9 cellular contexts compared by ENCODE assay signal in genomic region chr10:78552261-78552811, GRCh38.
A peak's percentile ranks its signal among the peaks of the same experiment; 100 is the strongest.
DNase-seq lines count a peak whose midpoint lies in the region; ATAC-seq, FAIRE-seq and TF ChIP-seq lines count a peak whose summit lies in the region.
"Had no signal": no experiment of that assay in that cellular context is flagged by ENCODE, and none has a peak within 500 bp of the region (broad histone marks: within the 10 kb centered on the region; RNA-seq: fewer than 3 reads in every experiment).

No MANE protein-coding gene starts in this region.

- POLR2A ChIA-PET in H1 (lab: Charles Lee; ENCODE audit: partially characterized antibody) = interaction anchor here (1.1 to 2.2 kb wide), 2 partner anchors 9 to 14 kb away, joined by 3 to 4 read pairs; no protein-coding TSS in a partner anchor

- H2BK12ac ChIP-seq in H1 (ENCODE audit: low read depth, low read length) = peak overlapping the region; percentile 71; the same call in 1 of the 2 replicates

- no peaks in the 10 kb centered on the region for H3K23me2 ChIP-seq in H1 (ENCODE audit: low read depth, low read length)

- TF ChIP-seq CTCF in H1 (IDR thresholded peaks at IDR 0.05; ENCODE audit: control extremely low read depth in 1 of 3, insufficient read depth in 1 of 3, low read depth in 1 of 3, low read length in 3 of 3) (no peak), lower lobe of right lung (IDR thresholded peaks at IDR 0.05) (no peak), spleen (IDR thresholded peaks at IDR 0.05 in 8 of 11, conservative IDR thresholded peaks at IDR 0.05 in 3 of 11) (no peak)

- H3K9ac ChIP-seq in H1 (replicated peaks in 1 of 4; ENCODE audit: extremely low read depth in 1 of 4, low read depth in 3 of 4, low read length in 3 of 4) = no peak overlapping the region

- H2AK5ac ChIP-seq in H1 (ENCODE audit: low read depth, low read length) = 0 out of 2 replicates have a peak overlapping the region, but pooled peaks have one; percentile 10

- no peak overlapping the region for H3K14ac ChIP-seq in H1 (ENCODE audit: insufficient read length)

- FAIRE-seq in H1 (lab: Jason Lieb, UNC) = no peak

- no peak overlapping the region for H3K27ac ChIP-seq in H1 (ENCODE audit: low read depth, low read length)
- peak overlapping the region; percentile 24 for H3K27ac ChIP-seq in lower lobe of right lung
- H3K27ac ChIP-seq in spleen = peak overlapping the region in 6 of 8 donors; percentile 29 to 58 (median 45)

- H2BK120ac ChIP-seq in H1 (replicated peaks; ENCODE audit: low read depth, low read length) = no peak overlapping the region

- no peak overlapping the region for H3K23ac ChIP-seq in H1 (ENCODE audit: insufficient read length)

- H3K79me1 ChIP-seq in H1 (ENCODE audit: low read depth, low read length) = no peaks in the 10 kb centered on the region

- intact Hi-C loops in lower lobe of right lung (cut with DNase I) (no loop called here), spleen (cut with DNase I; ENCODE audit: low total_unique reads) (no loop called here)

- TF ChIP-seq POLR2A in H1 (IDR thresholded peaks at IDR 0.05; ENCODE audit: control extremely low read depth in 1 of 2, low read depth in 2 of 2, low read length in 2 of 2) (no peak), spleen (IDR thresholded peaks at IDR 0.05) (no peak)

- no peak overlapping the region; the same call in 1 of the 2 replicates for H4K8ac ChIP-seq in H1 (ENCODE audit: extremely low read depth, insufficient read depth, low read length)

- ATAC-seq in lower lobe of right lung (peak; percentile 43 to 67), HG03045 (IDR thresholded peaks at IDR 0.05; ENCODE audit: unreplicated experiment) (no peak)
- ATAC-seq: natural killer cell treated with Interleukin-12 subunit alpha and Interleukin-12 subunit beta and Interleukin-15 and Interleukin-18, amount 100 ng/mL, for 72 hours had no signal

- no peak overlapping the region for H4K5ac ChIP-seq in H1 (ENCODE audit: insufficient read length, low read depth, low read length)

- WGBS in H1 (ENCODE audit: extremely low coverage in 1 of 2, insufficient coverage in 1 of 2, insufficient read length in 1 of 2, insufficient replicate concordance in 2 of 2, low coverage in 1 of 2, low lambda C conversion rate in 2 of 2, missing lambda C conversion rate in 1 of 2), 2 experiments = 70% methylated on average over 7 of the region's 7 CpGs; no CpG with 5 or more reads in 1 of the 2 experiments
- WGBS in spleen, 5 donors = 61 to 73% (median 62%) methylated on average over 7 of the region's 7 CpGs

- CTCF ChIA-PET in H1 (lab: Charles Lee; ENCODE audit: partially characterized antibody) = interaction anchor here (0.7 to 2.6 kb wide), 5 partner anchors 10 to 105 kb away, joined by 3 to 9 read pairs (median 4); no protein-coding TSS in a partner anchor

- H3K9me3 ChIP-seq in H1 (ENCODE audit: insufficient read depth in 2 of 2, low read depth in 1 of 2, low read length in 1 of 2) = no peaks in the 10 kb centered on the region
- no peaks in the 10 kb centered on the region for H3K9me3 ChIP-seq in lower lobe of right lung
- H3K9me3 ChIP-seq in spleen = peaks cover 0 to 18% (median 0%) of the 10 kb centered on the region in 8 donors

- TF ChIP-seq EP300 in H1 (IDR thresholded peaks at IDR 0.05; ENCODE audit: borderline replicate concordance in 1 of 2, low read depth in 2 of 2, low read length in 2 of 2) = no peak

- peaks cover 0 to 3% (median 0%) of the 10 kb centered on the region in 4 experiments; a peak in 1 of 7 replicates for H3K27me3 ChIP-seq in H1 (replicated peaks in 1 of 4; ENCODE audit: control insufficient read depth in 3 of 4, extremely low read depth in 1 of 4, insufficient read depth in 3 of 4, low read length in 3 of 4)
- H3K27me3 ChIP-seq in lower lobe of right lung (ENCODE audit: low read depth) = no peaks in the 10 kb centered on the region
- peaks cover 0 to 5% (median 0%) of the 10 kb centered on the region in 7 donors for H3K27me3 ChIP-seq in spleen (replicated peaks in 1 of 7)

- DNase-seq in GM03348 (ENCODE audit: low spot score) = peak; percentile 86
- DNase-seq in H1 (ENCODE audit: low read depth in 1 of 2, low spot score in 2 of 2) = no peak
- no peak for DNase-seq in lower lobe of right lung
- no peak for DNase-seq in spleen
- no peak for DNase-seq in activated naive CD4-positive, alpha-beta T cell (lab: John Stamatoyannopoulos, UW)
- no peak for DNase-seq in NCI-H2081 (lab: John Stamatoyannopoulos, UW)
- DNase-seq in germinal center (ENCODE audit: low spot score) = no peak

- H3K4me2 ChIP-seq in H1 (ENCODE audit: insufficient read depth in 1 of 2, low read depth in 2 of 2, low read length in 2 of 2) = peak overlapping the region in 1 of 2 experiments; percentile 50; a peak in 2 of 4 replicates

- H2AFZ ChIP-seq in H1 (ENCODE audit: low read length) = peak overlapping the region; percentile 22; the same call in 1 of the 2 replicates

- no peaks in the 10 kb centered on the region for H3K36me3 ChIP-seq in H1 (ENCODE audit: control insufficient read depth in 2 of 4, insufficient read depth in 4 of 4, low read length in 3 of 4)
- no peaks in the 10 kb centered on the region for H3K36me3 ChIP-seq in lower lobe of right lung
- no peaks in the 10 kb centered on the region for H3K36me3 ChIP-seq in spleen

- H3K56ac ChIP-seq in H1 (replicated peaks; ENCODE audit: insufficient read length, low read depth, low read length) = no peak overlapping the region

- H3K4me1 ChIP-seq in H1 (replicated peaks in 1 of 4; ENCODE audit: control insufficient read depth in 3 of 4, insufficient read depth in 4 of 4, low read length in 3 of 4) (peaks cover 18 to 23% (median 21%) of the 10 kb centered on the region in 4 experiments), lower lobe of right lung (peaks cover 10% of the 10 kb centered on the region), spleen (peaks cover 0 to 11% (median 0%) of the 10 kb centered on the region in 6 donors)

- TF ChIP-seq RAD21 in H1 (IDR thresholded peaks at IDR 0.05 in 1 of 2, conservative IDR thresholded peaks at IDR 0.05 in 1 of 2; ENCODE audit: low read depth in 2 of 2, low read length in 2 of 2) = no peak

- H4K91ac ChIP-seq in H1 (replicated peaks; ENCODE audit: insufficient read length, low read length) = peak overlapping the region; percentile 83

- H2BK15ac ChIP-seq in H1 (ENCODE audit: low read length) = peak overlapping the region; percentile 1; the same call in 1 of the 2 replicates

- H3K4ac ChIP-seq in H1 (replicated peaks; ENCODE audit: insufficient read length, low read depth, low read length) = no peak overlapping the region

- H3K79me2 ChIP-seq in H1 (ENCODE audit: control insufficient read depth in 1 of 2, insufficient read depth in 2 of 2, low read length in 2 of 2) = no peaks in the 10 kb centered on the region

- peak overlapping the region; percentile 38 for H2BK20ac ChIP-seq in H1 (ENCODE audit: low read length)

- H3K18ac ChIP-seq in H1 (ENCODE audit: extremely low read depth, low read length) = peak overlapping the region; percentile 36; the same call in 1 of the 2 replicates

- peak overlapping the region; percentile 67; the same call in 1 of the 2 replicates for H2BK5ac ChIP-seq in H1 (ENCODE audit: low read depth, low read length)

- H3K4me3 ChIP-seq in H1 (ENCODE audit: extremely low read depth in 1 of 4, insufficient read depth in 2 of 4, low read depth in 3 of 4, low read length in 4 of 4) (no peak overlapping the region), lower lobe of right lung (no peak overlapping the region), spleen (no peak overlapping the region)

- no peaks in the 10 kb centered on the region for H4K20me1 ChIP-seq in H1 (replicated peaks in 1 of 2; ENCODE audit: control insufficient read depth in 1 of 2, insufficient read depth in 2 of 2, low read length in 2 of 2)

TF ChIP-seq in H1, 55 proteins besides CTCF, POLR2A, EP300 and RAD21 (continues in another document):
- TF ChIP-seq SUZ12 (IDR thresholded peaks at IDR 0.05; ENCODE audit: low read length) = no peak
- no peak for TF ChIP-seq TBP (IDR thresholded peaks at IDR 0.05; ENCODE audit: low read depth, low read length)
- TF ChIP-seq SP1 (IDR thresholded peaks at IDR 0.05; ENCODE audit: low read depth, low read length) = no peak
- no peak for TF ChIP-seq SP2 (IDR thresholded peaks at IDR 0.05; ENCODE audit: low read length)
- no peak for TF ChIP-seq MAX (IDR thresholded peaks at IDR 0.05)
- no peak for TF ChIP-seq KDM5A (IDR thresholded peaks at IDR 0.05; ENCODE audit: low read length)
- no peak for TF ChIP-seq BACH1 (IDR thresholded peaks at IDR 0.05; ENCODE audit: low read length)
- no peak for TF ChIP-seq POLR2AphosphoS5 (IDR thresholded peaks at IDR 0.05; ENCODE audit: low read depth, low read length)
